Comparison of ENCODE assay signal across 1 cellular context in genomic region chr10:59631237-59631636, GRCh38.
TF ChIP-seq lines count a peak whose summit lies in the region.

No MANE protein-coding gene starts in this region.

TF ChIP-seq in WTC11, 78 proteins besides CTCF, POLR2A, EP300 and RAD21 (continued from another document):
- TF ChIP-seq, protein P1, sequence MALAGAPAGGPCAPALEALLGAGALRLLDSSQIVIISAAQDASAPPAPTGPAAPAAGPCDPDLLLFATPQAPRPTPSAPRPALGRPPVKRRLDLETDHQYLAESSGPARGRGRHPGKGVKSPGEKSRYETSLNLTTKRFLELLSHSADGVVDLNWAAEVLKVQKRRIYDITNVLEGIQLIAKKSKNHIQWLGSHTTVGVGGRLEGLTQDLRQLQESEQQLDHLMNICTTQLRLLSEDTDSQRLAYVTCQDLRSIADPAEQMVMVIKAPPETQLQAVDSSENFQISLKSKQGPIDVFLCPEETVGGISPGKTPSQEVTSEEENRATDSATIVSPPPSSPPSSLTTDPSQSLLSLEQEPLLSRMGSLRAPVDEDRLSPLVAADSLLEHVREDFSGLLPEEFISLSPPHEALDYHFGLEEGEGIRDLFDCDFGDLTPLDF (CRISPR knock-in tag; IDR thresholded peaks at IDR 0.05): no peak
- TF ChIP-seq TP53 (CRISPR knock-in tag; IDR thresholded peaks at IDR 0.05) (no peak), ZBTB21 (CRISPR knock-in tag; IDR thresholded peaks at IDR 0.05; ENCODE audit: borderline replicate concordance) (no peak), AR (CRISPR knock-in tag; IDR thresholded peaks at IDR 0.05) (no peak), NFE2L1 (CRISPR knock-in tag; IDR thresholded peaks at IDR 0.05) (no peak), MYBL2 (CRISPR knock-in tag; IDR thresholded peaks at IDR 0.05) (no peak)
